ENCODE assay signal across 17 cellular contexts in the genomic region with DNA sequence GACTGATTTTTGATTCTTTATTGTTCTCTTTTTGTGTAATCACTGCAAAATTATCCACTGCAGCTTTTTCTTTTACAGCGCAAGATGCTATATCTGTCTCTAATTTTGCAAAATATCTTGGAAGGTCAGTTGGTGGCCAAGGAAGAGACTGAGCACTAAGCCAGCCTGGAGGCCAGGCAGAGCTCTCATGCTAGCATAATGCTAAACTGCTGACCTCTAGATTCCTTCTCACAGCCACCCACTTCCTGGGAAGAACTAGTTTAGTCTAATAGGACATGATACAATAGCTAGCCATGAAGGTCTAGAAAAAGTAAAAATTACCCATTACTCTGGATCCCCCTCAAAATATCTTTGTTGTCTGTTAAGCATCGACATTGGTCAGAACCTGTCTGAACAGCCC.
DNase-seq lines count a peak whose midpoint lies in the region; ATAC-seq and TF ChIP-seq lines count a peak whose summit lies in the region.
"Had no signal": no experiment of that assay in that cellular context is flagged by ENCODE, and none has a peak within 500 bp of the region (broad histone marks: within the 10 kb centered on the region; RNA-seq: fewer than 3 reads in every experiment).

No MANE protein-coding gene starts in this region.

- ATAC-seq in esophagus mucosa (no peak), HG03442 (IDR thresholded peaks at IDR 0.05; ENCODE audit: unreplicated experiment) (no peak), HG03095 (IDR thresholded peaks at IDR 0.05; ENCODE audit: unreplicated experiment) (no peak)
- ATAC-seq: CD8-positive, alpha-beta T cell; GM23338 had no signal

- TF ChIP-seq CTCF in choroid plexus epithelial cell (conservative IDR thresholded peaks at IDR 0.05; ENCODE audit: low read depth, low read length) = no peak

- DNase-seq in EH (ENCODE audit: low read depth) (peak; percentile 41), choroid plexus epithelial cell (ENCODE audit: low read depth) (peak; percentile 75), iris pigment epithelial cell (ENCODE audit: low read depth) (peak; percentile 61), skeletal muscle cell (ENCODE audit: low read depth) (peak; percentile 6)
- DNase-seq: 8988T; CD8-positive, alpha-beta T cell; COR-L47; DMS 273 treated with DMSO at 0.1 percent for 48 hours; DMS53; DND-41; HCEC 1CT; IMR-90 had no signal

- H3K4me3 ChIP-seq in choroid plexus epithelial cell (ENCODE audit: low read depth, low read length) (no peak overlapping the region), skeletal muscle cell (ENCODE audit: low read depth, low read length) (no peak overlapping the region)
- H3K4me3 ChIP-seq: BLaER1 treated with 17β-estradiol and CSF1 and Interleukin-3, amounts not matched to agents 10 nM and 100 nM; GM23338 had no signal

Comparison
In these comparisons a context has a peak if more than half of its experiments do, and no peak if none do; other contexts are left out.
1. DNase-seq: peak in every context shown above with its lines; median percentile 75 in choroid plexus epithelial cell; 61 in iris pigment epithelial cell; 41 in EH; 6 in skeletal muscle cell.